9 cellular contexts compared by ENCODE assay signal in genomic region chr11:133955945-133956421, GRCh38. TPM values are rescaled to one million over a fixed set of nuclear protein-coding genes. Genes with fewer than 3 reads are reported as not detected.
DNase-seq lines count a peak whose midpoint lies in the region; ATAC-seq, FAIRE-seq and TF ChIP-seq lines count a peak whose summit lies in the region.
"Had no signal": no experiment of that assay in that cellular context is flagged by ENCODE, and none has a peak within 500 bp of the region (broad histone marks: within the 10 kb centered on the region; RNA-seq: fewer than 3 reads in every experiment).

No MANE protein-coding gene starts in this region.

- CTCF ChIA-PET in CD8-positive, alpha-beta memory T cell (lab: Charles Lee), result interaction anchor here (1.5 to 4.5 kb wide), 2 partner anchors 8 to 28 kb away, joined by 8 to 24 read pairs; no protein-coding TSS in a partner anchor

- ATAC-seq in GM19438 (IDR thresholded peaks at IDR 0.05; ENCODE audit: low read depth, unreplicated experiment) (peak; percentile 1), HG02852 (IDR thresholded peaks at IDR 0.05; ENCODE audit: unreplicated experiment) (no peak)

- peak overlapping the region in 2 of 7 donors; percentile 23 to 83 for H3K4me3 Mint-ChIP-seq in CD8-positive, alpha-beta memory T cell
- H3K4me3 Mint-ChIP-seq in mesothelial cell of epicardium, result no peak overlapping the region

- no peaks in the 10 kb centered on the region for H3K36me3 ChIP-seq in Peyer's patch
- H3K36me3 ChIP-seq in CD8-positive, alpha-beta memory T cell (ENCODE audit: insufficient read depth, low read length), result no peaks in the 10 kb centered on the region

- TF ChIP-seq POLR2A in Peyer's patch (IDR thresholded peaks at IDR 0.05) (no peak), H54 (IDR thresholded peaks at IDR 0.05; ENCODE audit: low read depth, low read length) (no peak)

- peak overlapping the region; percentile 40 to 74 (median 69) for H3K4me3 ChIP-seq in Peyer's patch
- peak overlapping the region; percentile 16 for H3K4me3 ChIP-seq in epithelial cell of proximal tubule (ENCODE audit: low read depth, low read length)
- H3K4me3 ChIP-seq in CD8-positive, alpha-beta memory T cell (ENCODE audit: low read length), result no peak overlapping the region

- H3K27ac ChIP-seq in Peyer's patch, result peak overlapping the region in 3 of 4 donors; percentile 25 to 85 (median 58)
- no peak overlapping the region for H3K27ac ChIP-seq in CD8-positive, alpha-beta memory T cell (ENCODE audit: low read depth, low read length)

- H3K9me3 Mint-ChIP-seq in CD8-positive, alpha-beta memory T cell, result no peaks in the 10 kb centered on the region
- no peaks in the 10 kb centered on the region for H3K9me3 Mint-ChIP-seq in mesothelial cell of epicardium

- peaks cover 0 to 35% (median 11%) of the 10 kb centered on the region in 4 donors for H3K4me1 ChIP-seq in Peyer's patch
- peaks cover 33% of the 10 kb centered on the region for H3K4me1 ChIP-seq in CD8-positive, alpha-beta memory T cell (ENCODE audit: insufficient read depth, low read length)

- FAIRE-seq in H54 (lab: Jason Lieb, UNC), result no peak

- H3K27me3 Mint-ChIP-seq in CD8-positive, alpha-beta memory T cell, result peaks cover 21 to 32% of the 10 kb centered on the region in 2 donors
- H3K27me3 Mint-ChIP-seq in mesothelial cell of epicardium (ENCODE audit: low read depth), result peaks cover 93% of the 10 kb centered on the region

- H3K9me3 ChIP-seq in Peyer's patch, result no peaks in the 10 kb centered on the region
- H3K9me3 ChIP-seq in CD8-positive, alpha-beta memory T cell (ENCODE audit: low read length), result no peaks in the 10 kb centered on the region

- peaks cover 0 to 8% of the 10 kb centered on the region in 2 donors for H3K27me3 ChIP-seq in Peyer's patch
- H3K27me3 ChIP-seq in CD8-positive, alpha-beta memory T cell (ENCODE audit: insufficient read depth, low read length, poor library complexity, severe bottlenecking), result peaks cover 14% of the 10 kb centered on the region

- POLR2A ChIA-PET in CD8-positive, alpha-beta memory T cell (lab: Charles Lee), result interaction anchor here (1.8 kb wide), 1 partner anchor 11 kb away, joined by 4 read pairs; no protein-coding TSS in a partner anchor

- peaks cover 26 to 43% (median 41%) of the 10 kb centered on the region in 3 donors for H3K4me1 Mint-ChIP-seq in CD8-positive, alpha-beta memory T cell
- peaks cover 26% of the 10 kb centered on the region for H3K4me1 Mint-ChIP-seq in mesothelial cell of epicardium

- H3K36me3 Mint-ChIP-seq in CD8-positive, alpha-beta memory T cell, result peaks cover 0 to 6% (median 0%) of the 10 kb centered on the region in 3 donors
- no peaks in the 10 kb centered on the region for H3K36me3 Mint-ChIP-seq in mesothelial cell of epicardium

- H3K27ac Mint-ChIP-seq in CD8-positive, alpha-beta memory T cell, result no peak overlapping the region
- H3K27ac Mint-ChIP-seq in mesothelial cell of epicardium, result no peak overlapping the region

- DNase-seq in Peyer's patch, result no peak
- no peak for DNase-seq in epithelial cell of proximal tubule (ENCODE audit: low read depth)
- DNase-seq in retina, result peak; percentile 74
- no peak for DNase-seq in CD8-positive, alpha-beta memory T cell
- DNase-seq in mesothelial cell of epicardium (ENCODE audit: low spot score in 2 of 2, unreplicated experiment in 2 of 2), result no peak
- DNase-seq in H54 (ENCODE audit: insufficient read length, low spot score), result no peak
- DNase-seq: SIG-M5 had no signal

- TF ChIP-seq CTCF in Peyer's patch (IDR thresholded peaks at IDR 0.05), result no peak
- TF ChIP-seq CTCF in epithelial cell of proximal tubule (conservative IDR thresholded peaks at IDR 0.05; ENCODE audit: low read depth, low read length), result no peak
- no peak for TF ChIP-seq CTCF in mesothelial cell of epicardium (IDR thresholded peaks at IDR 0.05; ENCODE audit: unreplicated experiment)

RNA-seq across cellular contexts. Expression of gene IGSF9B, which starts 0.8 kb away (rescaled TPM):
- total RNA-seq in Peyer's patch (10 to 100 TPM in 1 of 4 donors, 1 to 10 TPM in 3; 1.1 to 22.3 (median 5.0) TPM), epithelial cell of proximal tubule (0.22 and 1.0 TPM in 2 replicates), mesothelial cell of epicardium (4.8 to 7.0 TPM (median 5.8 TPM) in 3 replicates)
- total RNA-seq in CD8-positive, alpha-beta memory T cell, result 10 to 100 TPM; 12.2 to 15.2 TPM
- polyA plus RNA-seq in CD8-positive, alpha-beta memory T cell, result 1.4 TPM
